Comparison of ENCODE assay signal across 1 cellular context in the genomic region with DNA sequence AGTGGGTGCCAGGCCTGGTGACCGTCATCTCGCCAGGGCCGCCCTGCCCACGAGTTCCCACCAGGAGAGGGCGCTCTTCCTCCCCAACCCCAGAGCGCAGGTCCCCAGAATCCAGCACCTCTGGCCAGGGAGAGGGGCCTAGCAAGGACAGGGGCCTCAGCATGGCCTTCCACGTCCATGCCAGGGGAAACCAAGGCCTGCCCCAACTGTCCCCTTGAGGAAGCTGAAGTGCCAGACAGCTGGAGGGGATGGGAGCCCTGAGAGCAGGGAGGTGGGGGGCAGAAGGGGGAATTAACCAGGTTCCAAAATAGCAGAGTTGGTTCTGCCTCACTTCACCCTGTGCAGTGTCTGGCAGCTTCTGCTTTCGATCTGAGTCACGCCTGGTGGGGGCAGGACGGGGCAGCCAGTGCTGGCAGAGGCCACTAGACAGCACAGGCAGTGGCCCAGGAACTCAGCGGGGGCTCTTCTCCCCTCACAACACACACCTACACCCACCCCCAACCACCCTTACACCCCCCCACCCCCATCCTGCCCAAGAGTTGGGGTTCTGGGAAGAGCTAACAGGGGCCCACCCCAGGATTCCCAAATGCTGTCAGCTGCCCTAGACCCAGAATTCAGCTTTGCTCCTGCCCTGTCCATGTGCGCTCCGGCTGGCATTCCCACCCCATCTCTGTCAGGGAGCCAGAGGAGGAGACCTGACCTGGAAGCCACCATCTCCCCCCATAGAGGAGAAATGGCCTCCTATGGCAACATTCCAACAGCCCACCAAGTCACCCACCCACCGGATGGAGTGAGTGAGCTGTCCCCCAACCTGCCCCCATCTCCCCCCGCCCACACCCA.
TF ChIP-seq lines count a peak whose summit lies in the region.

No MANE protein-coding gene starts in this region.

TF ChIP-seq in H1, 55 proteins besides CTCF, POLR2A, EP300 and RAD21 (continued from another document):
- TF ChIP-seq GABPA (IDR thresholded peaks at IDR 0.05; ENCODE audit: borderline replicate concordance, insufficient read depth, low read length) (0 out of 2 replicates have a peak, but pooled peaks have one; percentile 25), TEAD4 (IDR thresholded peaks at IDR 0.05; ENCODE audit: low read depth, low read length) (peak; percentile 75), SRF (IDR thresholded peaks at IDR 0.05; ENCODE audit: low read depth, low read length) (no peak), SIN3A (conservative IDR thresholded peaks at IDR 0.05 in 1 of 2, IDR thresholded peaks at IDR 0.05 in 1 of 2; ENCODE audit: low read depth in 1 of 2, low read length in 2 of 2) (peak in 1 of 2 experiments; percentile 56; a peak in 1 of 4 replicates), TBP (IDR thresholded peaks at IDR 0.05; ENCODE audit: low read depth, low read length) (peak; percentile 26; the same call in 1 of the 2 replicates), HDAC2 (IDR thresholded peaks at IDR 0.05; ENCODE audit: borderline replicate concordance in 1 of 2, low read depth in 2 of 2, low read length in 2 of 2) (no peak), CREB1 (IDR thresholded peaks at IDR 0.05) (peak; percentile 63; the same call in 1 of the 2 replicates)
